ENCODE assay signal across 8 cellular contexts in genomic region chr19:17226002-17226933, GRCh38. TPM values are rescaled to one million over a fixed set of nuclear protein-coding genes. Genes with fewer than 3 reads are reported as not detected.
DNase-seq lines count a peak whose midpoint lies in the region; ATAC-seq, FAIRE-seq and TF ChIP-seq lines count a peak whose summit lies in the region.

OCEL1 (plus strand) TSS chr19:17226226; CDS start chr19:17226248, 22 bp downstream.

- no peaks in the 10 kb centered on the region for H3K79me2 ChIP-seq in smooth muscle cell (ENCODE audit: low read depth)

- H3K27me3 Mint-ChIP-seq in WTC11 (ENCODE audit: low read depth) (peaks cover 2% of the 10 kb centered on the region; the same call in 1 of the 2 replicates), immature natural killer cell (ENCODE audit: low read depth in 3 of 3) (peaks cover 0 to 12% (median 3%) of the 10 kb centered on the region in 3 donors)

- peaks cover 7% of the 10 kb centered on the region; the same call in 1 of the 2 replicates for H3K36me3 Mint-ChIP-seq in WTC11
- no peaks in the 10 kb centered on the region for H3K36me3 Mint-ChIP-seq in immature natural killer cell

- peak; percentile 85 for DNase-seq in AG09309 (ENCODE audit: low read depth)
- peak; percentile 93 for DNase-seq in NCI-H345 (lab: John Stamatoyannopoulos, UW)
- DNase-seq in WTC11 (ENCODE audit: low spot score) = peak; percentile 98
- DNase-seq in bronchial epithelial cell (ENCODE audit: low read depth) = peak; percentile 89
- peak; percentile 96 to 98 (median 97) for DNase-seq in immature natural killer cell
- DNase-seq in smooth muscle cell (lab: John Stamatoyannopoulos, UW; ENCODE audit: unreplicated experiment) = peak; percentile 97

- H3K27me3 ChIP-seq in bronchial epithelial cell (ENCODE audit: control insufficient read depth, insufficient read depth, low read length) = no peaks in the 10 kb centered on the region
- no peaks in the 10 kb centered on the region for H3K27me3 ChIP-seq in smooth muscle cell (ENCODE audit: low read depth)

- H3F3A ChIP-seq in smooth muscle cell (ENCODE audit: low read depth) = peaks cover 21% of the 10 kb centered on the region

- H4K20me1 ChIP-seq in smooth muscle cell (ENCODE audit: low read depth) = no peaks in the 10 kb centered on the region

- peak within 1 kb of the TSS; percentile 48 for H3K27ac ChIP-seq in smooth muscle cell (ENCODE audit: low read depth)

- H3K4me2 ChIP-seq in smooth muscle cell = peak within 1 kb of the TSS; percentile 96

- FAIRE-seq in bronchial epithelial cell (lab: Jason Lieb, UNC) = no peak

- CTCF ChIA-PET in WTC11 (lab: Charles Lee) = interaction anchor here (0.7 to 2.5 kb wide), 15 partner anchors 9 to 565 kb away, joined by 3 to 12 read pairs (median 5); partner anchors contain the start of genes ANKLE1, DDA1, TMEM38A and USE1

- peak; percentile 91 for ATAC-seq in GM19023 (IDR thresholded peaks at IDR 0.05; ENCODE audit: unreplicated experiment)
- peak; percentile 86 for ATAC-seq in HG03196 (IDR thresholded peaks at IDR 0.05; ENCODE audit: unreplicated experiment)
- peak; percentile 92 for ATAC-seq in WTC11

- H3K4me1 ChIP-seq in smooth muscle cell (ENCODE audit: low read depth) = peaks cover 5% of the 10 kb centered on the region

- TF ChIP-seq CTCF in AG09309 (IDR thresholded peaks at IDR 0.05; ENCODE audit: control insufficient read depth, insufficient read depth, low read depth, low read length, missing control alignments) (no peak), WTC11 (IDR thresholded peaks at IDR 0.05) (no peak), bronchial epithelial cell (IDR thresholded peaks at IDR 0.05; ENCODE audit: insufficient read depth, low read length, severe bottlenecking) (no peak), smooth muscle cell (IDR thresholded peaks at IDR 0.05; ENCODE audit: borderline replicate concordance, insufficient read depth, poor library complexity, severe bottlenecking) (no peak)

- peak within 1 kb of the TSS; percentile 67 for H3K9ac ChIP-seq in smooth muscle cell (ENCODE audit: low read depth)

- H3K9me3 Mint-ChIP-seq in WTC11 (no peaks in the 10 kb centered on the region), immature natural killer cell (no peaks in the 10 kb centered on the region)

- no peaks in the 10 kb centered on the region for H3K9me3 ChIP-seq in smooth muscle cell (replicated peaks; ENCODE audit: low read depth)

- peak within 1 kb of the TSS; percentile 100 for H3K27ac Mint-ChIP-seq in WTC11
- H3K27ac Mint-ChIP-seq in immature natural killer cell = peak within 1 kb of the TSS; percentile 95 to 99 (median 96)

- H3K4me1 Mint-ChIP-seq in WTC11 = peaks cover 15% of the 10 kb centered on the region
- peaks cover 6 to 12% of the 10 kb centered on the region in 2 donors for H3K4me1 Mint-ChIP-seq in immature natural killer cell

- peak within 1 kb of the TSS; percentile 89 for H3K4me3 Mint-ChIP-seq in WTC11
- H3K4me3 Mint-ChIP-seq in immature natural killer cell = peak within 1 kb of the TSS; percentile 91 to 98 (median 95)

- H3K4me3 ChIP-seq in AG09309 (ENCODE audit: control insufficient read depth, low read depth, low read length) (peak within 1 kb of the TSS; percentile 78), bronchial epithelial cell (ENCODE audit: low read depth, low read length) (peak within 1 kb of the TSS; percentile 68), smooth muscle cell (peak within 1 kb of the TSS; percentile 70)

- H3K36me3 ChIP-seq in bronchial epithelial cell (ENCODE audit: control insufficient read depth, insufficient read depth, low read length) = peaks cover 4% of the 10 kb centered on the region
- H3K36me3 ChIP-seq in smooth muscle cell (ENCODE audit: low read depth) = no peaks in the 10 kb centered on the region

- H2AFZ ChIP-seq in smooth muscle cell (ENCODE audit: low read depth) = peak within 1 kb of the TSS; percentile 18

- WGBS in smooth muscle cell (ENCODE audit: low lambda C conversion rate) = under 1% methylated on average over 63 of the region's 90 CpGs

- POLR2A ChIA-PET in WTC11 (lab: Charles Lee) = interaction anchor here (0.6 to 1.9 kb wide), 8 partner anchors 9 to 150 kb away, joined by 3 to 15 read pairs (median 4); partner anchors contain the start of genes ANKLE1, USE1 and USHBP1

TF ChIP-seq in WTC11, 78 proteins besides CTCF, POLR2A, EP300 and RAD21 (continues in another document):
- TF ChIP-seq USF1 (CRISPR knock-in tag; IDR thresholded peaks at IDR 0.05) = peak; percentile 11; the same call in 1 of the 2 replicates
- no peak for TF ChIP-seq CBFB (CRISPR knock-in tag; IDR thresholded peaks at IDR 0.05; ENCODE audit: low read depth)
- TF ChIP-seq ATF3 (CRISPR knock-in tag; conservative IDR thresholded peaks at IDR 0.05) = no peak
- no peak for TF ChIP-seq ATF1 (CRISPR knock-in tag; IDR thresholded peaks at IDR 0.05)
- 0 out of 2 replicates have a peak, but pooled peaks have one; percentile 24 for TF ChIP-seq MYBL2 (CRISPR knock-in tag; IDR thresholded peaks at IDR 0.05)
- no peak for TF ChIP-seq SOX15 (CRISPR knock-in tag; IDR thresholded peaks at IDR 0.05)
- no peak for TF ChIP-seq TCF7 (CRISPR knock-in tag; IDR thresholded peaks at IDR 0.05; ENCODE audit: low read depth)
- no peak for TF ChIP-seq AFF4 (CRISPR knock-in tag; IDR thresholded peaks at IDR 0.05; ENCODE audit: borderline replicate concordance)
- 0 out of 2 replicates have a peak, but pooled peaks have one; percentile 41 for TF ChIP-seq GABPB1 (CRISPR knock-in tag; IDR thresholded peaks at IDR 0.05)
- no peak for TF ChIP-seq TEAD4 (CRISPR knock-in tag; IDR thresholded peaks at IDR 0.05)
- TF ChIP-seq E2F5 (CRISPR knock-in tag; IDR thresholded peaks at IDR 0.05) = 0 out of 2 replicates have a peak, but pooled peaks have one; percentile 22
- TF ChIP-seq CDX4 (CRISPR knock-in tag; IDR thresholded peaks at IDR 0.05; ENCODE audit: borderline replicate concordance) = no peak
- no peak for TF ChIP-seq EMX1 (CRISPR knock-in tag; IDR thresholded peaks at IDR 0.05)
- TF ChIP-seq MXD4 (CRISPR knock-in tag; IDR thresholded peaks at IDR 0.05; ENCODE audit: borderline replicate concordance) = no peak
- TF ChIP-seq RORB (CRISPR knock-in tag; IDR thresholded peaks at IDR 0.05) = no peak

RNA-seq across cellular contexts. Expression of gene OCEL1, which starts in this region (rescaled TPM):
- total RNA-seq in WTC11 (2021) = 34.0 to 51.6 TPM (median 40.9 TPM) in 3 replicates
- 2.0 and 3.2 TPM in 2 replicates for total RNA-seq in bronchial epithelial cell
- polyA plus RNA-seq in immature natural killer cell = 10 to 100 TPM; 31.4 to 51.3 (median 42.3) TPM
- 2.9 and 3.2 TPM in 2 replicates for total RNA-seq in smooth muscle cell
- polyA plus RNA-seq in smooth muscle cell = 34.9 and 41.3 TPM in 2 replicates

Comparison
In these comparisons a context has a peak if more than half of its experiments do, and no peak if none do; other contexts are left out.
1. Peak in every context shown above with its lines: DNase-seq, ATAC-seq, H3K4me3 ChIP-seq and H3K27ac ChIP-seq.